In genomic region chr7:157543276-157543675, GRCh38 we compare ENCODE assay signal across 23 cellular contexts.
DNase-seq lines count a peak whose midpoint lies in the region; ATAC-seq and TF ChIP-seq lines count a peak whose summit lies in the region.
"Had no signal": no experiment of that assay in that cellular context is flagged by ENCODE, and none has a peak within 500 bp of the region (broad histone marks: within the 10 kb centered on the region; RNA-seq: fewer than 3 reads in every experiment).

No MANE protein-coding gene starts in this region.

- no peak overlapping the region for H3K4me3 Mint-ChIP-seq in glutamatergic neuron (ENCODE audit: unreplicated experiment)

- H3K4me1 ChIP-seq in osteoblast (ENCODE audit: insufficient read depth, low read length) = no peaks in the 10 kb centered on the region
- no peaks in the 10 kb centered on the region for H3K4me1 ChIP-seq in upper lobe of right lung

- in situ Hi-C loops in ACHN (cut with HindIII; ENCODE audit: low pct_ligation_motif_present, low pct_unique_long_range_greater_than_20kb, low sequenced_read_pairs) = no loop called here

- H3K36me3 ChIP-seq in osteoblast (ENCODE audit: insufficient read depth, low read length) = no peaks in the 10 kb centered on the region
- no peaks in the 10 kb centered on the region for H3K36me3 ChIP-seq in upper lobe of right lung

- peaks cover 9% of the 10 kb centered on the region for H3K27me3 Mint-ChIP-seq in glutamatergic neuron (ENCODE audit: unreplicated experiment)

- TF ChIP-seq CTCF in glutamatergic neuron (IDR thresholded peaks at IDR 0.05; ENCODE audit: partially characterized antibody, unreplicated experiment) = no peak
- no peak for TF ChIP-seq CTCF in osteoblast (IDR thresholded peaks at IDR 0.05; ENCODE audit: extremely low read depth, low read depth, low read length)
- TF ChIP-seq CTCF in upper lobe of right lung (IDR thresholded peaks at IDR 0.05) = no peak

- H4K20me1 ChIP-seq in osteoblast (ENCODE audit: insufficient read depth, low read length) = no peaks in the 10 kb centered on the region

- H3K79me2 ChIP-seq in osteoblast (ENCODE audit: insufficient read depth, low read length) = no peaks in the 10 kb centered on the region

- no peak overlapping the region for H2AFZ ChIP-seq in osteoblast (ENCODE audit: low read length)

- H3K27ac ChIP-seq in osteoblast (ENCODE audit: low read depth, low read length) (no peak overlapping the region), upper lobe of right lung (no peak overlapping the region)
- H3K27ac ChIP-seq: C4-2B, HL-60 had no signal

- no peak overlapping the region for H3K4me3 ChIP-seq in osteoblast (ENCODE audit: insufficient read depth, low read length)
- no peak overlapping the region for H3K4me3 ChIP-seq in upper lobe of right lung
- H3K4me3 ChIP-seq: K562 had no signal

- intact Hi-C loops in upper lobe of right lung (cut with DNase I) = no loop called here

- H3K4me2 ChIP-seq in osteoblast (ENCODE audit: insufficient read depth, low read length) = no peak overlapping the region

- H3K9me3 ChIP-seq in osteoblast (ENCODE audit: low read depth, low read length) = no peaks in the 10 kb centered on the region
- H3K9me3 ChIP-seq in upper lobe of right lung = no peaks in the 10 kb centered on the region

- peaks cover 12% of the 10 kb centered on the region for H3K9me3 Mint-ChIP-seq in glutamatergic neuron (ENCODE audit: unreplicated experiment)

- peaks cover 10% of the 10 kb centered on the region for H3K36me3 Mint-ChIP-seq in glutamatergic neuron (ENCODE audit: unreplicated experiment)

- no peaks in the 10 kb centered on the region for H3K4me1 Mint-ChIP-seq in glutamatergic neuron (ENCODE audit: low read depth, unreplicated experiment)

- H3K27ac Mint-ChIP-seq in glutamatergic neuron (ENCODE audit: unreplicated experiment) = no peak overlapping the region

- ATAC-seq in upper lobe of right lung = no peak
- ATAC-seq: HepG2, K562 had no signal

- no peaks in the 10 kb centered on the region for H3K27me3 ChIP-seq in osteoblast (ENCODE audit: insufficient read depth, low read length)
- no peaks in the 10 kb centered on the region for H3K27me3 ChIP-seq in upper lobe of right lung

- DNase-seq in activated effector memory CD4-positive, alpha-beta T cell treated with anti-CD3 and anti-CD28 coated beads, Interleukin-2, amount 50 U/mL, for 16 hours = peak; percentile 53
- DNase-seq in activated effector memory CD4-positive, alpha-beta T cell treated with Interleukin-2 at 50 U/mL for 16 hours = no peak
- peak; percentile 9 for DNase-seq in glutamatergic neuron
- peak; percentile 23 for DNase-seq in osteoblast (ENCODE audit: insufficient read length, low spot score, missing footprints)
- DNase-seq in upper lobe of right lung = peak; percentile 37
- DNase-seq in NCI-H226 = no peak
- DNase-seq in ACHN = no peak
- DNase-seq: 8988T, AML-193, EL, GF-D8, MM.1S, NCI-H1048, NCI-H1417 treated with DMSO at 0.1 percent for 48 hours, NCI-H187, NCI-H446 treated with DMSO at 0.1 percent for 48 hours, NCI-H526 treated with DMSO at 0.1 percent for 48 hours, OCI-M1, Right ventricle myocardium superior had no signal

Comparison
In these comparisons a context has a peak if more than half of its experiments do, and no peak if none do; other contexts are left out.
1. DNase-seq: peak in activated effector memory CD4-positive, alpha-beta T cell treated with anti-CD3 and anti-CD28 coated beads, Interleukin-2, amount 50 U/mL, for 16 hours (single experiment), glutamatergic neuron (single experiment), osteoblast (single experiment) and upper lobe of right lung (single experiment); none in activated effector memory CD4-positive, alpha-beta T cell treated with Interleukin-2 at 50 U/mL for 16 hours (single experiment), NCI-H226 (single experiment) and ACHN (single experiment).